In genomic region chr19:10260141-10260584, GRCh38 we compare ENCODE assay signal across 9 cellular contexts. TPM values are rescaled to one million over a fixed set of nuclear protein-coding genes. Genes with fewer than 3 reads are reported as not detected.
A peak's percentile ranks its signal among the peaks of the same experiment; 100 is the strongest.
DNase-seq lines count a peak whose midpoint lies in the region; ATAC-seq and TF ChIP-seq lines count a peak whose summit lies in the region.
"Had no signal": no experiment of that assay in that cellular context is flagged by ENCODE, and none has a peak within 500 bp of the region (broad histone marks: within the 10 kb centered on the region; RNA-seq: fewer than 3 reads in every experiment).

No MANE protein-coding gene starts in this region.

- DNase-seq in HPDE6-E6E7 (ENCODE audit: extremely low spot score): peak; percentile 64
- peak; percentile 85 for DNase-seq in activated CD4-positive, alpha-beta T cell treated with anti-CD3 and anti-CD28 coated beads, Interleukin-2, amount 10 ng/mL, durations not matched to agents 24 days and 14 days
- peak; percentile 58 for DNase-seq in epithelial cell of proximal tubule (ENCODE audit: low read depth)
- peak; percentile 25 for DNase-seq in stimulated activated CD8-positive, alpha-beta memory T cell treated with anti-CD3 and anti-CD28 coated beads, Interleukin-15, amount 100 ng/mL, for 24 hours (ENCODE audit: low read depth)
- no peak for DNase-seq in T1000 (lab: John Stamatoyannopoulos, UW)
- DNase-seq in NCI-H1417 treated with DMSO at 0.1 percent for 48 hours (lab: John Stamatoyannopoulos, UW): no peak
- DNase-seq: naive B cell had no signal

- no peaks in the 10 kb centered on the region for H3K9me3 Mint-ChIP-seq in activated CD4-positive, alpha-beta T cell treated with anti-CD3 and anti-CD28 coated beads, Interleukin-2, amount 10 ng/mL, durations not matched to agents 24 days and 14 days
- H3K9me3 Mint-ChIP-seq: naive B cell had no signal

- ATAC-seq in HG02870 (IDR thresholded peaks at IDR 0.05; ENCODE audit: unreplicated experiment) (no peak), GM19023 (IDR thresholded peaks at IDR 0.05; ENCODE audit: unreplicated experiment) (no peak)

- no peak overlapping the region for H3K4me3 ChIP-seq in epithelial cell of proximal tubule (ENCODE audit: low read depth, low read length)

- H3K27me3 Mint-ChIP-seq in activated CD4-positive, alpha-beta T cell treated with anti-CD3 and anti-CD28 coated beads, Interleukin-2, amount 10 ng/mL, durations not matched to agents 24 days and 14 days: no peaks in the 10 kb centered on the region
- H3K27me3 Mint-ChIP-seq: naive B cell had no signal

- H3K4me1 Mint-ChIP-seq in activated CD4-positive, alpha-beta T cell treated with anti-CD3 and anti-CD28 coated beads, Interleukin-2, amount 10 ng/mL, durations not matched to agents 24 days and 14 days: peaks cover 24% of the 10 kb centered on the region

- TF ChIP-seq CTCF in epithelial cell of proximal tubule (conservative IDR thresholded peaks at IDR 0.05; ENCODE audit: low read depth, low read length): no peak

- peaks cover 39% of the 10 kb centered on the region for H3K36me3 Mint-ChIP-seq in activated CD4-positive, alpha-beta T cell treated with anti-CD3 and anti-CD28 coated beads, Interleukin-2, amount 10 ng/mL, durations not matched to agents 24 days and 14 days (ENCODE audit: low read depth)

- H3K27ac Mint-ChIP-seq in activated CD4-positive, alpha-beta T cell treated with anti-CD3 and anti-CD28 coated beads, Interleukin-2, amount 10 ng/mL, durations not matched to agents 24 days and 14 days: peak overlapping the region; percentile 94

- peak overlapping the region; percentile 70 for H3K4me3 Mint-ChIP-seq in activated CD4-positive, alpha-beta T cell treated with anti-CD3 and anti-CD28 coated beads, Interleukin-2, amount 10 ng/mL, durations not matched to agents 24 days and 14 days
- H3K4me3 Mint-ChIP-seq: naive B cell had no signal

- intact Hi-C loops in activated CD4-positive, alpha-beta T cell treated with anti-CD3 and anti-CD28 coated beads, Interleukin-2, amount 10 ng/mL, durations not matched to agents 24 days and 14 days (cut with micrococcal nuclease): loop anchor here (1.0 to 2.0 kb wide), 2 partner anchors 11 to 121 kb away; partner anchors contain the start of genes ICAM1 and TYK2

RNA-seq across cellular contexts. Expression of gene MRPL4, which starts 8.1 kb away (rescaled TPM):
- 163 and 174 TPM in 2 replicates for total RNA-seq in activated CD4-positive, alpha-beta T cell treated with anti-CD3 and anti-CD28 coated beads, Interleukin-2, amount 10 ng/mL, durations not matched to agents 24 days and 14 days
- 104 and 156 TPM in 2 replicates for total RNA-seq in epithelial cell of proximal tubule

RNA-seq across cellular contexts. Expression of gene ICAM1, which starts 10.8 kb away (rescaled TPM):
- total RNA-seq in activated CD4-positive, alpha-beta T cell treated with anti-CD3 and anti-CD28 coated beads, Interleukin-2, amount 10 ng/mL, durations not matched to agents 24 days and 14 days: 81.5 and 82.1 TPM in 2 replicates
- 17.1 and 36.3 TPM in 2 replicates for total RNA-seq in epithelial cell of proximal tubule

RNA-seq across cellular contexts. Expression of gene ICAM4, which starts 26.6 kb away (rescaled TPM):
- 0.71 and 0.79 TPM in 2 replicates for total RNA-seq in activated CD4-positive, alpha-beta T cell treated with anti-CD3 and anti-CD28 coated beads, Interleukin-2, amount 10 ng/mL, durations not matched to agents 24 days and 14 days
- not detected in 2 replicates for total RNA-seq in epithelial cell of proximal tubule

RNA-seq across cellular contexts. Expression of gene S1PR2, which starts 29.0 kb away (rescaled TPM):
- 14.3 and 14.7 TPM in 2 replicates for total RNA-seq in activated CD4-positive, alpha-beta T cell treated with anti-CD3 and anti-CD28 coated beads, Interleukin-2, amount 10 ng/mL, durations not matched to agents 24 days and 14 days
- total RNA-seq in epithelial cell of proximal tubule: 2.5 and 3.0 TPM in 2 replicates

RNA-seq across cellular contexts. Expression of gene ICAM5, which starts 29.6 kb away (rescaled TPM):
- total RNA-seq in activated CD4-positive, alpha-beta T cell treated with anti-CD3 and anti-CD28 coated beads, Interleukin-2, amount 10 ng/mL, durations not matched to agents 24 days and 14 days: 3.0 and 3.8 TPM in 2 replicates
- 0.14 TPM in 1 of 2 replicates, not detected in the other for total RNA-seq in epithelial cell of proximal tubule

Comparison
In these comparisons a context has a peak if more than half of its experiments do, and no peak if none do; other contexts are left out.
1. DNase-seq: peak in HPDE6-E6E7 (single experiment), activated CD4-positive, alpha-beta T cell treated with anti-CD3 and anti-CD28 coated beads, Interleukin-2, amount 10 ng/mL, durations not matched to agents 24 days and 14 days (single experiment), epithelial cell of proximal tubule (single experiment) and stimulated activated CD8-positive, alpha-beta memory T cell treated with anti-CD3 and anti-CD28 coated beads, Interleukin-15, amount 100 ng/mL, for 24 hours (single experiment); none in T1000 (single experiment) and NCI-H1417 treated with DMSO at 0.1 percent for 48 hours (single experiment).